ENCODE assay signal across 8 cellular contexts in genomic region chr6:109453594-109454482, GRCh38. TPM values are rescaled to one million over a fixed set of nuclear protein-coding genes. Genes with fewer than 3 reads are reported as not detected.
A peak's percentile ranks its signal among the peaks of the same experiment; 100 is the strongest.
DNase-seq lines count a peak whose midpoint lies in the region; ATAC-seq and TF ChIP-seq lines count a peak whose summit lies in the region.

No MANE protein-coding gene starts in this region.

- no peaks in the 10 kb centered on the region for H3K9me3 Mint-ChIP-seq in activated CD4-positive, alpha-beta T cell treated with anti-CD3 and anti-CD28 coated beads for 36 hours (ENCODE audit: low read depth)
- no peaks in the 10 kb centered on the region for H3K9me3 Mint-ChIP-seq in stimulated activated memory B cell treated with anti-CD40 and anti-IgM and Interleukin-4, amounts not matched to agents 10 μg/mL and 1 μg/mL and 100 μg/mL, for 72 hours

- peak overlapping the region; percentile 89 for H3K4me2 ChIP-seq in PC-3 (ENCODE audit: low read length)

- intact Hi-C loops in activated CD4-positive, alpha-beta T cell treated with anti-CD3 and anti-CD28 coated beads for 36 hours (cut with DNase I, micrococcal nuclease), result loop anchor here in 1 of 2 experiments (1.0 to 2.0 kb wide), 2 partner anchors 14 to 359 kb away; partner anchors contain the start of genes CEP57L1, PPIL6, SESN1 and SMPD2
- intact Hi-C loops in PC-3 (cut with micrococcal nuclease), result no loop called here

- no peaks in the 10 kb centered on the region for H3K36me3 ChIP-seq in PC-3 (ENCODE audit: low read depth, low read length)

- H3K27ac Mint-ChIP-seq in activated CD4-positive, alpha-beta T cell treated with anti-CD3 and anti-CD28 coated beads for 36 hours, result peak overlapping the region; percentile 92
- peak overlapping the region; percentile 96 for H3K27ac Mint-ChIP-seq in stimulated activated memory B cell treated with anti-CD40 and anti-IgM and Interleukin-4, amounts not matched to agents 10 μg/mL and 1 μg/mL and 100 μg/mL, for 72 hours

- no peaks in the 10 kb centered on the region for H3K27me3 ChIP-seq in PC-3 (ENCODE audit: low read length)

- BruUV-seq in PC-3 (replicated peaks; lab: Mats Ljungman, UMichigan), result no TSS peak

- no peak overlapping the region for H3K9ac ChIP-seq in PC-3 (ENCODE audit: low read length)

- no peaks in the 10 kb centered on the region for H4K20me1 ChIP-seq in PC-3 (ENCODE audit: low read length)

- H3K27me3 Mint-ChIP-seq in activated CD4-positive, alpha-beta T cell treated with anti-CD3 and anti-CD28 coated beads for 36 hours, result no peaks in the 10 kb centered on the region
- H3K27me3 Mint-ChIP-seq in stimulated activated memory B cell treated with anti-CD40 and anti-IgM and Interleukin-4, amounts not matched to agents 10 μg/mL and 1 μg/mL and 100 μg/mL, for 72 hours, result no peaks in the 10 kb centered on the region

- no peaks in the 10 kb centered on the region for H3K79me2 ChIP-seq in PC-3 (ENCODE audit: low read length)

- H3K4me1 Mint-ChIP-seq in activated CD4-positive, alpha-beta T cell treated with anti-CD3 and anti-CD28 coated beads for 36 hours, result peaks cover 57% of the 10 kb centered on the region
- peaks cover 82% of the 10 kb centered on the region for H3K4me1 Mint-ChIP-seq in stimulated activated memory B cell treated with anti-CD40 and anti-IgM and Interleukin-4, amounts not matched to agents 10 μg/mL and 1 μg/mL and 100 μg/mL, for 72 hours

- H3K27ac ChIP-seq in PC-3 (ENCODE audit: low read length), result no peak overlapping the region

- no peak for TF ChIP-seq CTCF in PC-3 (conservative IDR thresholded peaks at IDR 0.05; ENCODE audit: low read depth, low read length)

- H3K4me1 ChIP-seq in PC-3 (ENCODE audit: insufficient read depth, low read length), result peaks cover 18% of the 10 kb centered on the region; the same call in 1 of the 2 replicates

- no peaks in the 10 kb centered on the region for H3F3A ChIP-seq in PC-3 (ENCODE audit: low read length, unreplicated experiment)

- CTCF ChIA-PET in activated CD4-positive, alpha-beta T cell treated with anti-CD3 and anti-CD28 coated beads for 36 hours (lab: Charles Lee), result interaction anchor here (0.6 to 3.9 kb wide), 4 partner anchors 12 to 81 kb away, joined by 3 to 25 read pairs (median 3); partner anchors contain the start of genes PPIL6 and SMPD2
- CTCF ChIA-PET in PC-3 (lab: Charles Lee), result no interaction called here

- POLR2A ChIA-PET in activated CD4-positive, alpha-beta T cell treated with anti-CD3 and anti-CD28 coated beads for 36 hours (lab: Charles Lee), result interaction anchor here (1.3 kb wide), 1 partner anchor 12 kb away, joined by 4 read pairs; no protein-coding TSS in a partner anchor
- POLR2A ChIA-PET in PC-3 (lab: Charles Lee; ENCODE audit: unreplicated experiment), result no interaction called here

- no peak for ATAC-seq in activated CD4-positive, alpha-beta T cell treated with anti-CD3 and anti-CD28 coated beads for 36 hours
- ATAC-seq in PC-3, result no peak
- no peak for ATAC-seq in stimulated activated memory B cell treated with anti-CD40 and anti-IgM and Interleukin-4, amounts not matched to agents 10 μg/mL and 1 μg/mL and 100 μg/mL, for 72 hours
- no peak for ATAC-seq in HG02884 (IDR thresholded peaks at IDR 0.05; ENCODE audit: unreplicated experiment)
- no peak for ATAC-seq in HG03280 (IDR thresholded peaks at IDR 0.05; ENCODE audit: unreplicated experiment)

- H3K4me3 ChIP-seq in PC-3 (ENCODE audit: low read length), result no peak overlapping the region

- peak overlapping the region; percentile 87 for H3K4me3 Mint-ChIP-seq in activated CD4-positive, alpha-beta T cell treated with anti-CD3 and anti-CD28 coated beads for 36 hours
- peak overlapping the region; percentile 96 for H3K4me3 Mint-ChIP-seq in stimulated activated memory B cell treated with anti-CD40 and anti-IgM and Interleukin-4, amounts not matched to agents 10 μg/mL and 1 μg/mL and 100 μg/mL, for 72 hours

- H3K36me3 Mint-ChIP-seq in activated CD4-positive, alpha-beta T cell treated with anti-CD3 and anti-CD28 coated beads for 36 hours (ENCODE audit: low read depth), result peaks cover 13% of the 10 kb centered on the region
- peaks cover 29% of the 10 kb centered on the region for H3K36me3 Mint-ChIP-seq in stimulated activated memory B cell treated with anti-CD40 and anti-IgM and Interleukin-4, amounts not matched to agents 10 μg/mL and 1 μg/mL and 100 μg/mL, for 72 hours

- no peaks in the 10 kb centered on the region for H3K9me3 ChIP-seq in PC-3 (ENCODE audit: low read length)

- no peak overlapping the region for H2AFZ ChIP-seq in PC-3 (ENCODE audit: low read length)

- H3K9me2 ChIP-seq in PC-3 (replicated peaks; ENCODE audit: low read length), result no peaks in the 10 kb centered on the region

- no peak for DNase-seq in activated CD4-positive, alpha-beta T cell treated with anti-CD3 and anti-CD28 coated beads for 36 hours
- DNase-seq in activated CD4-positive, alpha-beta T cell treated with anti-CD3 and anti-CD28 coated beads, Interleukin-2, amount 50 U/mL, for 1 hour, result no peak
- DNase-seq in PC-3 (no peak), fibroblast of peridontal ligament (ENCODE audit: extremely low read depth) (peak; percentile 70), NCI-H526 treated with DMSO at 0.1 percent for 48 hours (lab: John Stamatoyannopoulos, UW) (no peak)

RNA-seq across cellular contexts. Expression of gene MICAL1, which starts 1.7 kb away (rescaled TPM):
- 10 to 100 TPM; 25.1 to 26.3 TPM for total RNA-seq in activated CD4-positive, alpha-beta T cell treated with anti-CD3 and anti-CD28 coated beads for 36 hours
- total RNA-seq in PC-3 (2014; rRNA removed), result 9.1 and 17.9 TPM in 2 replicates

RNA-seq across cellular contexts. Expression of gene SMPD2, which starts 13.3 kb away (rescaled TPM):
- total RNA-seq in activated CD4-positive, alpha-beta T cell treated with anti-CD3 and anti-CD28 coated beads for 36 hours, result 1 to 10 TPM; 7.5 to 9.5 TPM
- 12.6 and 13.8 TPM in 2 replicates for total RNA-seq in PC-3 (2014; rRNA removed)

RNA-seq across cellular contexts. Expression of gene PPIL6, which starts 13.4 kb away (rescaled TPM):
- under 1 TPM in 1 of 2 experiments, not detected in 1; 0.09 TPM for total RNA-seq in activated CD4-positive, alpha-beta T cell treated with anti-CD3 and anti-CD28 coated beads for 36 hours
- 0.62 and 2.1 TPM in 2 replicates for total RNA-seq in PC-3 (2014; rRNA removed)

RNA-seq across cellular contexts. Expression of gene ZBTB24, which starts 29.2 kb away (rescaled TPM):
- total RNA-seq in activated CD4-positive, alpha-beta T cell treated with anti-CD3 and anti-CD28 coated beads for 36 hours, result 10 to 100 TPM; 12.0 to 14.7 TPM
- total RNA-seq in PC-3 (2014; rRNA removed), result 4.5 and 6.1 TPM in 2 replicates
